ENCODE assay signal across 1 cellular context in the genomic region with DNA sequence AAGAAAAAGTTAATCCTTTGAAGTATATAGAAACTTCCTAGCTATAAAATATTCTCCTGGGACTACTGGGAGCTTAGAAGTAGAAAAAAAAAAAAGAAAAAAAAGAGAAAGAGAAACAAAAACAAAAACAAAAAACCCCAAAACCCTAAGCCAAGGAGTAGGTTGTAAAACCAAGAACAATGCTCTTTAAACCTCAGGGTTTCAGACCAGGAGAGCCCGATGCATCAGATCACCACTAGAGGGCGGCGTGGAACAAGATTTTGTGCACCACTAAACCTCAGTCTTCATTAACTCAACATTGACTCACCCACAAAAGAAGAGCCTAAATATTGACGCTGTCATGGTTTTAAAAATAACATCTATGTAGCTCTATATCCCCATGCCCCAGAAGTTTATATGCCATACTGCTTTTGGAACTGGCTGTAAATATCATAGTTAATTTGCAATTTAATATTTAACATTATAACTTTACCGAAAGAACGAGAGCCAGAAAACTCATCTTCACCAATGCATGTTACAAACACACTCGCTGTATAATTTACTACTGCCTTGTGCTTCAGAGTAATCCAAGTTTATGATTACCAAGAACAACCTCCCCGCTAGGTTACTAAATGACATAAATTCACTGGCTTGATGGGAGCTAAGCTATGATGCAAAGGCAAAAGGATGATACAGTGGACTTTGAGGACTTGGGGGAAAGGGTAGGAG.
TF ChIP-seq lines count a peak whose summit lies in the region.

No MANE protein-coding gene starts in this region.

TF ChIP-seq in HEK293, 187 proteins besides CTCF, POLR2A, EP300 and RAD21 (continued from another document):
- TF ChIP-seq, protein P1, sequence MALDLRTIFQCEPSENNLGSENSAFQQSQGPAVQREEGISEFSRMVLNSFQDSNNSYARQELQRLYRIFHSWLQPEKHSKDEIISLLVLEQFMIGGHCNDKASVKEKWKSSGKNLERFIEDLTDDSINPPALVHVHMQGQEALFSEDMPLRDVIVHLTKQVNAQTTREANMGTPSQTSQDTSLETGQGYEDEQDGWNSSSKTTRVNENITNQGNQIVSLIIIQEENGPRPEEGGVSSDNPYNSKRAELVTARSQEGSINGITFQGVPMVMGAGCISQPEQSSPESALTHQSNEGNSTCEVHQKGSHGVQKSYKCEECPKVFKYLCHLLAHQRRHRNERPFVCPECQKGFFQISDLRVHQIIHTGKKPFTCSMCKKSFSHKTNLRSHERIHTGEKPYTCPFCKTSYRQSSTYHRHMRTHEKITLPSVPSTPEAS (tag by site-specific recombination; IDR thresholded peaks at IDR 0.05) = no peak
- TF ChIP-seq SP2 (tag by site-specific recombination; IDR thresholded peaks at IDR 0.05) = no peak
- no peak; the same call in 1 of the 2 replicates for TF ChIP-seq ZNF561 (tag by site-specific recombination; IDR thresholded peaks at IDR 0.05; ENCODE audit: borderline replicate concordance)
- TF ChIP-seq ZSCAN30 (tag by site-specific recombination; IDR thresholded peaks at IDR 0.05) = no peak
- TF ChIP-seq ZNF10 (tag by site-specific recombination; IDR thresholded peaks at IDR 0.05) = no peak
- TF ChIP-seq PRDM4 (tag by site-specific recombination; IDR thresholded peaks at IDR 0.05) = no peak
- TF ChIP-seq REPIN1 (tag by site-specific recombination; IDR thresholded peaks at IDR 0.05; ENCODE audit: low read depth) = no peak
